In the genomic region with DNA sequence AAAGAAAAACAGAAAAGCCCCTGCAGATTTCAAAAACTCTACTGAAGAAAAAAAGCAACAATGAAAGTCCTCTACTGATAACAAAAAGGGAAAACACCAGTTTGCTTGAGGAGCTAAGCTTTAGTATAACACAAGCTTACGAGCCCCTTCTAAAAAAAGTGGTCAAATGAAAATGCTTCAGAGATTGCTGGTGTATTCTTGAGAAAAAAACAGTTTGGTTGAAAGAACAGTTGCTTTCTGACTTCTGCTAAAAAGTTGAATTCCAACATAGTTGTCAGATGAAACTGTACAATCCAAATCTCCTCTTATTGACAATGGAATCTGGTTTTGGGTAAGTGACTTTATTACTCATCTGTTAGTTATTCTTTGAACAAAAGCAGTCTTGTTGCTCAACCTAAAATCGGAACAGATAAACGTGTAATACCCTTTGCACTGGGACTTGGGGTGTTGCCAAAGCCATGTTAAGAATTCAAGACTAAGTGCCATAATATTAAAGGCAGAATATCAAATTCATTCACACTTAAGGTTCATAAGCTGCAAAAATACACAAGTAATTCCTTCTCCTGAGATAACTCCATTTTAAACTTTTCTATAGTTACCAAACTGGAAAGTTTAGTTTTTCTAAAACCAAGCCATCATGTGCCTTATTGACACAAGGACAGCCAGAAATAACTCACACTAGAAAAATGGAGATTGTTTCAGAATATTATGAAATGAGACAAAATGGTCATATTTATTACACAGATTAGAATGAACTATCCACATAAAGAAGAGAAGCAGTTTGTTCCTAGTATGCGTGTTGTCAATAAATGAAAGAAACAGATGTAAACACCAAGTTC, we compare ENCODE assay signal across 9 cellular contexts. TPM values are rescaled to one million over a fixed set of nuclear protein-coding genes. Genes with fewer than 3 reads are reported as not detected.
DNase-seq lines count a peak whose midpoint lies in the region; ATAC-seq, FAIRE-seq and TF ChIP-seq lines count a peak whose summit lies in the region.
"Had no signal": no experiment of that assay in that cellular context is flagged by ENCODE, and none has a peak within 500 bp of the region (broad histone marks: within the 10 kb centered on the region; RNA-seq: fewer than 3 reads in every experiment).

No MANE protein-coding gene starts in this region.

- TF ChIP-seq CTCF in GM12878 (IDR thresholded peaks at IDR 0.05 in 2 of 3, conservative IDR thresholded peaks at IDR 0.05 in 1 of 3; ENCODE audit: control insufficient read depth in 2 of 3, extremely low read depth in 1 of 3, insufficient read depth in 1 of 3, low read depth in 3 of 3, low read length in 3 of 3) = no peak

- H3K36me3 ChIP-seq in GM12878 (ENCODE audit: control insufficient read depth in 2 of 2, insufficient read depth in 2 of 2, low read length in 1 of 2) = no peaks in the 10 kb centered on the region

- WGBS in GM12878 (ENCODE audit: insufficient coverage, insufficient replicate concordance, low lambda C conversion rate, missing lambda C conversion rate) = 12% methylated on average over 4 of the region's 4 CpGs

- TF ChIP-seq EP300 in GM12878 (IDR thresholded peaks at IDR 0.05; ENCODE audit: borderline replicate concordance in 1 of 2, control insufficient read depth in 1 of 2, low read depth in 2 of 2, low read length in 2 of 2) = peak; percentile 8 to 53; a peak in 1 of 4 replicates

- H2AFZ ChIP-seq in GM12878 (ENCODE audit: control insufficient read depth, low read depth, low read length) = peak overlapping the region; percentile 60

- RAD21 ChIA-PET in GM12878 (lab: Charles Lee; ENCODE audit: unreplicated experiment) = interaction anchor here (0.7 to 15.7 kb wide), 7 partner anchors 45 to 224 kb away, joined by 3 to 540 read pairs (median 4); a partner anchor contains a TSS

- SMC1A ChIA-PET in GM12878 (lab: Charles Lee; ENCODE audit: uncharacterized antibody, unreplicated experiment) = interaction anchor here (0.7 to 15.7 kb wide), 3 partner anchors 12 to 220 kb away, joined by 3 to 467 read pairs (median 237); a partner anchor contains a TSS

- TSS peak; percentile 80 for BruUV-seq in GM12878 (replicated peaks; lab: Mats Ljungman, UMichigan)

- peak; percentile 92 for FAIRE-seq in GM19239 (lab: Jason Lieb, UNC)
- FAIRE-seq in GM12878 (lab: Jason Lieb, UNC) = peak; percentile 52
- FAIRE-seq: K562 had no signal

- peaks cover 83% of the 10 kb centered on the region for H3K79me2 ChIP-seq in GM12878 (ENCODE audit: control insufficient read depth, insufficient read depth, low read length)

- H3K4me1 ChIP-seq in GM12878 (ENCODE audit: control insufficient read depth, insufficient read depth, low read length) = peaks cover 46% of the 10 kb centered on the region

- H3K4me2 ChIP-seq in GM12878 (ENCODE audit: control insufficient read depth, insufficient read depth) = peak overlapping the region; percentile 91

- H3K9ac ChIP-seq in GM12878 (ENCODE audit: control insufficient read depth, insufficient read depth, low read length) = peak overlapping the region; percentile 89

- H4K20me1 ChIP-seq in GM12878 (ENCODE audit: control insufficient read depth, insufficient read depth) = no peaks in the 10 kb centered on the region

- intact Hi-C loops in GM12878 (cut with micrococcal nuclease; ENCODE audit: unreplicated experiment) = loop anchor here (1.0 to 10.0 kb wide), 2 partner anchors 217 to 1566 kb away; a partner anchor contains a TSS

- DNase-seq in AG20443 (ENCODE audit: low spot score) (peak; percentile 63), GM19239 (ENCODE audit: insufficient read length, low spot score) (no peak), GM12878 (ENCODE audit: low read depth, low spot score) (no peak), pulmonary artery endothelial cell (ENCODE audit: low read depth, low spot score) (peak; percentile 26), DMS79 treated with DMSO at 0.1 percent for 48 hours (lab: John Stamatoyannopoulos, UW) (no peak), T1000 (lab: John Stamatoyannopoulos, UW) (no peak)
- DNase-seq in NK-92 treated with Interleukin-12 subunit alpha and Interleukin-12 subunit beta, amount 100 ng/mL, for 24 hours (lab: John Stamatoyannopoulos, UW) = no peak

- in situ Hi-C loops in GM12878 (cut with MboI) = loop anchor here (25.0 kb wide), 1 partner anchor 1498 kb away; no protein-coding TSS in a partner anchor

- TF ChIP-seq RAD21 in GM12878 (IDR thresholded peaks at IDR 0.05; ENCODE audit: insufficient read depth, low read depth, low read length) = no peak

- H3K9me3 ChIP-seq in GM12878 (replicated peaks; ENCODE audit: control insufficient read depth, insufficient read depth, low read length) = no peaks in the 10 kb centered on the region

- ATAC-seq in HG03439 (IDR thresholded peaks at IDR 0.05; ENCODE audit: unreplicated experiment) (peak; percentile 42), GM12878 (peak; percentile 35)
- ATAC-seq: K562 had no signal

- CTCF ChIA-PET in GM12878 (lab: Yijun Ruan, JAX) = interaction anchor here (1.1 to 4.8 kb wide), 3 partner anchors 86 to 225 kb away, joined by 3 to 29 read pairs (median 5); a partner anchor contains a TSS

- H3K4me3 ChIP-seq in GM12878 = peak overlapping the region; percentile 58
- H3K4me3 ChIP-seq: K562 had no signal

- H3K27ac ChIP-seq in GM12878 (ENCODE audit: control insufficient read depth, insufficient read depth) = peak overlapping the region; percentile 98

- POLR2A ChIA-PET in GM12878 (lab: Charles Lee) = interaction anchor here (0.9 to 13.8 kb wide), 5 partner anchors 12 to 221 kb away, joined by 3 to 232 read pairs (median 7); a partner anchor contains a TSS

- TF ChIP-seq POLR2A in GM12878 (IDR thresholded peaks at IDR 0.05; ENCODE audit: low read depth, low read length) = no peak

- H3K27me3 ChIP-seq in GM12878 (replicated peaks in 1 of 2; ENCODE audit: control insufficient read depth in 2 of 2, insufficient read depth in 2 of 2, low read length in 1 of 2) = no peaks in the 10 kb centered on the region

TF ChIP-seq in GM12878, 131 proteins besides CTCF, POLR2A, EP300 and RAD21 (continues in another document):
- TF ChIP-seq CHD2 (IDR thresholded peaks at IDR 0.05; ENCODE audit: borderline replicate concordance, low read depth, low read length) = no peak
- TF ChIP-seq GABPA (IDR thresholded peaks at IDR 0.05; ENCODE audit: low read depth) = no peak
- TF ChIP-seq NR2C2 (IDR thresholded peaks at IDR 0.05; ENCODE audit: borderline replicate concordance, control insufficient read depth, insufficient read length, low read depth) = no peak
- TF ChIP-seq, protein P1, sequence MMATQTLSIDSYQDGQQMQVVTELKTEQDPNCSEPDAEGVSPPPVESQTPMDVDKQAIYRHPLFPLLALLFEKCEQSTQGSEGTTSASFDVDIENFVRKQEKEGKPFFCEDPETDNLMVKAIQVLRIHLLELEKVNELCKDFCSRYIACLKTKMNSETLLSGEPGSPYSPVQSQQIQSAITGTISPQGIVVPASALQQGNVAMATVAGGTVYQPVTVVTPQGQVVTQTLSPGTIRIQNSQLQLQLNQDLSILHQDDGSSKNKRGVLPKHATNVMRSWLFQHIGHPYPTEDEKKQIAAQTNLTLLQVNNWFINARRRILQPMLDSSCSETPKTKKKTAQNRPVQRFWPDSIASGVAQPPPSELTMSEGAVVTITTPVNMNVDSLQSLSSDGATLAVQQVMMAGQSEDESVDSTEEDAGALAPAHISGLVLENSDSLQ (IDR thresholded peaks at IDR 0.05) = no peak; the same call in 1 of the 2 replicates
- peak; percentile 89 for TF ChIP-seq NFIC (IDR thresholded peaks at IDR 0.05; ENCODE audit: low read depth, low read length)
- TF ChIP-seq MEF2B (IDR thresholded peaks at IDR 0.05; ENCODE audit: partially characterized antibody, poor library complexity, severe bottlenecking) = peak; percentile 50
- no peak; the same call in 1 of the 2 replicates for TF ChIP-seq LARP7 (IDR thresholded peaks at IDR 0.05)
- no peak; the same call in 1 of the 2 replicates for TF ChIP-seq SPI1 (IDR thresholded peaks at IDR 0.05; ENCODE audit: borderline replicate concordance, insufficient read depth, low read depth, low read length)

RNA-seq across cellular contexts. Expression of a gene that starts 45.3 kb away (rescaled TPM):
- total RNA-seq in GM12878 (2013; cell fraction: nucleolus; rRNA removed) = 24.1 and 24.7 TPM in 2 replicates
- total RNA-seq in GM12878 (2014; rRNA removed) = 10.7 and 12.3 TPM in 2 replicates
- total RNA-seq in GM12878 (2014; rRNA removed; fragmentation: Illumina TruSeq; extraction: Trizol) = 16.1 and 17.5 TPM in 2 replicates
- 9.9 and 13.1 TPM in 2 replicates for total RNA-seq in GM12878 (2021)
- polyA plus RNA-seq in GM12878 (2011; ENCODE audit: low read depth) = 7.7 TPM
- polyA plus RNA-seq in GM12878 (2011; rRNA removed) = 13.3 and 25.0 TPM in 2 replicates
- 7.0 and 8.0 TPM in 2 replicates for polyA plus RNA-seq in GM12878 (2011; cell fraction: cytosol; rRNA removed)
- 4.7 and 6.7 TPM in 2 replicates for polyA plus RNA-seq in GM12878 (2011; cell fraction: nucleus; rRNA removed)
- polyA plus RNA-seq in GM12878 (2012) = 10.8 and 12.7 TPM in 2 replicates
- polyA plus RNA-seq in GM12878 (2014; fragmentation: Illumina TruSeq; extraction: Trizol) = 18.3 and 18.6 TPM in 2 replicates
- 10 to 100 TPM in 1 of 2 experiments, 1 to 10 TPM in 1; 6.0 to 12.8 TPM for polyA plus RNA-seq in GM12878 (2014; fragmentation: Nextera tagmentation; extraction: Ambion mirVana)
- polyA plus RNA-seq in GM12878 (2014; rRNA removed) = 15.0 and 17.2 TPM in 2 replicates
- polyA plus RNA-seq in GM12878 (2016; fragmentation: Nextera tagmentation; extraction: Ambion mirVana) = 10 to 100 TPM; 24.2 to 25.0 TPM
- polyA minus RNA-seq in GM12878 (2011; rRNA and poly(A)+ RNA removed) = 5.1 and 5.3 TPM in 2 replicates
- 4.4 and 5.9 TPM in 2 replicates for polyA minus RNA-seq in GM12878 (2011; cell fraction: cytosol; rRNA and poly(A)+ RNA removed)
- 6.4 and 13.3 TPM in 2 replicates for polyA minus RNA-seq in GM12878 (2011; cell fraction: nucleus; rRNA and poly(A)+ RNA removed)
- total RNA-seq in pulmonary artery endothelial cell = 8.7 and 11.2 TPM in 2 replicates

Comparison
In these comparisons a context has a peak if more than half of its experiments do, and no peak if none do; other contexts are left out.
1. DNase-seq: peak in AG20443 (single experiment) and pulmonary artery endothelial cell (single experiment); none in GM19239 (single experiment), GM12878 (single experiment), DMS79 treated with DMSO at 0.1 percent for 48 hours (single experiment), T1000 (single experiment) and NK-92 treated with Interleukin-12 subunit alpha and Interleukin-12 subunit beta, amount 100 ng/mL, for 24 hours (single experiment).